1 cellular context compared by ENCODE assay signal in genomic region chrX:155957843-155958242, GRCh38.
TF ChIP-seq lines count a peak whose summit lies in the region.

No MANE protein-coding gene starts in this region.

TF ChIP-seq in HepG2, 621 proteins besides CTCF, POLR2A, EP300 and RAD21 (continued from another document):
- TF ChIP-seq DMTF1 (CRISPR knock-in tag; IDR thresholded peaks at IDR 0.05) (no peak), KDM4B (CRISPR knock-in tag; IDR thresholded peaks at IDR 0.05) (no peak), ZMAT5 (CRISPR knock-in tag; IDR thresholded peaks at IDR 0.05; ENCODE audit: borderline replicate concordance, low read depth) (no peak)
TF ChIP-seq in HepG2: peak in this region for 0.
